Comparison of ENCODE assay signal across 8 cellular contexts in the genomic region with DNA sequence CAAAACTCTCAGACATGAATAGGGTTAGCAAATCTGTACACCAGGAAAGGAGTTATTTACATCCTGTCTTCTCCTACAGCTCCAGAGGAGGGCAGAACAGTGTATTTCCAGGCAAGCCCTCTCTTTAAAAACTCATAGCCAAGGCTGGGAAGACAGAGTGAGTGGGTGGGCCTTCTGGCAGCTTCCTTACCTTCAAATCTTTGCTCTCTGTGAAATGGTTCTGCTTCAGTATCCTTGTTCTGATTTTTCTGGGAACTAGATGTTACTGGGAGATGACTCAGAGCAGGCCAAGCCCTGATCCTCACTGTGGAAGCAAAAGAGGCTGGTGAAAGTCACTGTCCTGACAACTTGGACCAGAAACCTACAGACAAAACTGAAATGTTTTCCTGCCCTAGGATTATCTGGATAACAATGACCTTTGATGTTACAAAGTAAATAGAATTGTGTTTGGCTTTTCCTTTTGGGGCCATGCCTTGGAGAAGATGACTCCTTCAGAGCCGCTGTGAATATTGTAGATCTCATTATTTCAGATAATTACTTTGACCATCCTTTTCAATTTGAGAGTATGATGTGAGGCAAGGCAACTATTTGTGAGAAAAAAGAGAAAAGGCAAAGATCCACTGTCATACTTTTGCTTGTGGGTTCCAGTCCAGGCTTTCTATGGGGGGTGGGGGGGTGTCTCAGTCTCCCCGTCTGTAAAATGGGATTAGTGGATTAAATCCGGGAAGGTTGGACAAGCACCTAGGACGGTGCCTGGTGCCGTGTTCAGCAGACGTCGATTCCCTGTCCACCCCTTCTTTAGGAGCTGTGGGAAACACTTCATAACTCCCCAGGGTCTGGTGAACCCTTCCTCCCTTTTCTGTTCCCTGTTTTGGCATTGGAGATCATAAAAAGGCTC. TPM values are rescaled to one million over a fixed set of nuclear protein-coding genes. Genes with fewer than 3 reads are reported as not detected.
DNase-seq lines count a peak whose midpoint lies in the region; ATAC-seq, FAIRE-seq and TF ChIP-seq lines count a peak whose summit lies in the region.

No MANE protein-coding gene starts in this region.

- no peak overlapping the region for H3K9ac ChIP-seq in GM12878 (ENCODE audit: control insufficient read depth, insufficient read depth, low read length)

- RAD21 ChIA-PET in GM12878 (lab: Charles Lee; ENCODE audit: unreplicated experiment) = interaction anchor here (1.8 kb wide), 1 partner anchor 53 kb away, joined by 3 read pairs; no protein-coding TSS in a partner anchor

- H3K4me3 ChIP-seq in GM12878 = no peak overlapping the region

- ATAC-seq in GM12878 = peak; percentile 47; the same call in 1 of the 3 replicates
- no peak for ATAC-seq in stimulated activated effector memory CD8-positive, alpha-beta T cell treated with anti-CD3 and anti-CD28 coated beads, Interleukin-12 subunit alpha, Interleukin-12 subunit beta, amount 100 ng/mL, for 72 hours

- no peaks in the 10 kb centered on the region for H4K20me1 ChIP-seq in GM12878 (ENCODE audit: control insufficient read depth, insufficient read depth)

- H3K27me3 ChIP-seq in GM12878 (replicated peaks in 1 of 2; ENCODE audit: control insufficient read depth in 2 of 2, insufficient read depth in 2 of 2, low read length in 1 of 2) = peaks cover 9 to 12% of the 10 kb centered on the region in 2 experiments

- H3K4me2 ChIP-seq in GM12878 (ENCODE audit: control insufficient read depth, insufficient read depth) = peak overlapping the region; percentile 94; the same call in 1 of the 2 replicates

- H3K27ac ChIP-seq in GM12878 (ENCODE audit: control insufficient read depth, insufficient read depth) = no peak overlapping the region

- FAIRE-seq in GM12878 (lab: Jason Lieb, UNC) (no peak), islet of Langerhans (lab: Jason Lieb, UNC) (peak; percentile 85), D721Med (lab: Jason Lieb, UNC) (no peak)

- TF ChIP-seq CTCF in Calu3 (IDR thresholded peaks at IDR 0.05; ENCODE audit: unreplicated experiment) (no peak), GM12878 (IDR thresholded peaks at IDR 0.05 in 2 of 3, conservative IDR thresholded peaks at IDR 0.05 in 1 of 3; ENCODE audit: control insufficient read depth in 2 of 3, extremely low read depth in 1 of 3, insufficient read depth in 1 of 3, low read depth in 3 of 3, low read length in 3 of 3) (peak in 1 of 3 experiments; percentile 9; a peak in 1 of 6 replicates), D721Med (IDR thresholded peaks at IDR 0.05; ENCODE audit: insufficient read depth, missing control alignments) (no peak)

- intact Hi-C loops in Calu3 (cut with micrococcal nuclease; ENCODE audit: unreplicated experiment) (no loop called here), GM12878 (cut with micrococcal nuclease; ENCODE audit: unreplicated experiment) (no loop called here)

- TF ChIP-seq EP300 in GM12878 (IDR thresholded peaks at IDR 0.05; ENCODE audit: borderline replicate concordance in 1 of 2, control insufficient read depth in 1 of 2, low read depth in 2 of 2, low read length in 2 of 2) = no peak

- DNase-seq in Calu3 = peak; percentile 13
- DNase-seq in LHCN-M2 (ENCODE audit: low read depth) = peak; percentile 35
- DNase-seq in GM12878 (ENCODE audit: low read depth, low spot score) = no peak
- DNase-seq in stimulated activated effector memory CD8-positive, alpha-beta T cell treated with anti-CD3 and anti-CD28 coated beads, Interleukin-12 subunit alpha, Interleukin-12 subunit beta, amount 100 ng/mL, for 72 hours (ENCODE audit: low spot score in 2 of 2) = no peak
- DNase-seq in NCI-H187 treated with DMSO at 0.1 percent for 48 hours (lab: John Stamatoyannopoulos, UW) = no peak
- no peak for DNase-seq in D721Med (ENCODE audit: insufficient read length, low spot score)
- DNase-seq in erythroblast (lab: John Stamatoyannopoulos, UW) = no peak

- peak; percentile 21; the same call in 1 of the 2 replicates for TF ChIP-seq RAD21 in GM12878 (IDR thresholded peaks at IDR 0.05; ENCODE audit: insufficient read depth, low read depth, low read length)

- H3K4me3 Mint-ChIP-seq in Calu3 (ENCODE audit: low read depth, unreplicated experiment) = peak overlapping the region; percentile 92
- peak overlapping the region; percentile 75 for H3K4me3 Mint-ChIP-seq in stimulated activated effector memory CD8-positive, alpha-beta T cell treated with anti-CD3 and anti-CD28 coated beads, Interleukin-12 subunit alpha, Interleukin-12 subunit beta, amount 100 ng/mL, for 72 hours

- no peak overlapping the region for H2AFZ ChIP-seq in GM12878 (ENCODE audit: control insufficient read depth, low read depth, low read length)

- peaks cover 7% of the 10 kb centered on the region; the same call in 1 of the 2 replicates for H3K4me1 ChIP-seq in GM12878 (ENCODE audit: control insufficient read depth, insufficient read depth, low read length)

- H3K4me1 Mint-ChIP-seq in Calu3 (ENCODE audit: low read depth, unreplicated experiment) = peaks cover 8% of the 10 kb centered on the region
- H3K4me1 Mint-ChIP-seq in stimulated activated effector memory CD8-positive, alpha-beta T cell treated with anti-CD3 and anti-CD28 coated beads, Interleukin-12 subunit alpha, Interleukin-12 subunit beta, amount 100 ng/mL, for 72 hours = peaks cover 9% of the 10 kb centered on the region

- H3K79me2 ChIP-seq in GM12878 (ENCODE audit: control insufficient read depth, insufficient read depth, low read length) = no peaks in the 10 kb centered on the region

- 76% methylated on average over 7 of the region's 7 CpGs for WGBS in GM12878 (ENCODE audit: insufficient coverage, insufficient replicate concordance, low lambda C conversion rate, missing lambda C conversion rate)

- peaks cover 10% of the 10 kb centered on the region for H3K36me3 Mint-ChIP-seq in Calu3 (ENCODE audit: insufficient read depth, unreplicated experiment)
- H3K36me3 Mint-ChIP-seq in stimulated activated effector memory CD8-positive, alpha-beta T cell treated with anti-CD3 and anti-CD28 coated beads, Interleukin-12 subunit alpha, Interleukin-12 subunit beta, amount 100 ng/mL, for 72 hours = no peaks in the 10 kb centered on the region

- H3K27ac Mint-ChIP-seq in Calu3 (ENCODE audit: unreplicated experiment) = no peak overlapping the region
- H3K27ac Mint-ChIP-seq in stimulated activated effector memory CD8-positive, alpha-beta T cell treated with anti-CD3 and anti-CD28 coated beads, Interleukin-12 subunit alpha, Interleukin-12 subunit beta, amount 100 ng/mL, for 72 hours = no peak overlapping the region

- in situ Hi-C loops in GM12878 (cut with MboI) = no loop called here

- BruUV-seq in Calu3 (replicated peaks; lab: Mats Ljungman, UMichigan) = no TSS peak
- BruUV-seq in GM12878 (replicated peaks; lab: Mats Ljungman, UMichigan) = no TSS peak

- H3K36me3 ChIP-seq in GM12878 (ENCODE audit: control insufficient read depth in 2 of 2, insufficient read depth in 2 of 2, low read length in 1 of 2) = no peaks in the 10 kb centered on the region

- H3K9me3 Mint-ChIP-seq in Calu3 (ENCODE audit: low read depth, unreplicated experiment) = no peaks in the 10 kb centered on the region
- no peaks in the 10 kb centered on the region for H3K9me3 Mint-ChIP-seq in stimulated activated effector memory CD8-positive, alpha-beta T cell treated with anti-CD3 and anti-CD28 coated beads, Interleukin-12 subunit alpha, Interleukin-12 subunit beta, amount 100 ng/mL, for 72 hours

- POLR2A ChIA-PET in GM12878 (lab: Charles Lee) = interaction anchor here (0.6 kb wide), 1 partner anchor 15 kb away, joined by 3 read pairs; no protein-coding TSS in a partner anchor

- no peaks in the 10 kb centered on the region for H3K27me3 Mint-ChIP-seq in Calu3 (ENCODE audit: unreplicated experiment)

- H3K9me3 ChIP-seq in GM12878 (replicated peaks; ENCODE audit: control insufficient read depth, insufficient read depth, low read length) = no peaks in the 10 kb centered on the region

- SMC1A ChIA-PET in GM12878 (lab: Charles Lee; ENCODE audit: uncharacterized antibody, unreplicated experiment) = interaction anchor here (1.0 kb wide), 1 partner anchor 17 kb away, joined by 3 read pairs; no protein-coding TSS in a partner anchor

- CTCF ChIA-PET in Calu3 (lab: Charles Lee) = interaction anchor here (1.0 kb wide), 1 partner anchor 533 kb away, joined by 3 read pairs; no protein-coding TSS in a partner anchor
- CTCF ChIA-PET in GM12878 (lab: Yijun Ruan, JAX) = interaction anchor here (1.0 to 1.5 kb wide), 2 partner anchors 34 to 52 kb away, joined by 3 to 4 read pairs; no protein-coding TSS in a partner anchor

- no peak for TF ChIP-seq POLR2A in GM12878 (IDR thresholded peaks at IDR 0.05; ENCODE audit: low read depth, low read length)
- no peak for TF ChIP-seq POLR2A in erythroblast (IDR thresholded peaks at IDR 0.05; ENCODE audit: low read length)

RNA-seq across cellular contexts. Expression of gene QPCT, which starts 0.6 kb away (rescaled TPM):
- total RNA-seq in Calu3 (2022) (7.4 and 8.9 TPM in 2 replicates), LHCN-M2 (2014; rRNA removed) (0.13 and 0.57 TPM in 2 replicates), GM12878 (2014; rRNA removed) (0.17 and 0.27 TPM in 2 replicates), GM12878 (2014; rRNA removed; fragmentation: Illumina TruSeq; extraction: Trizol) (0.18 TPM in 1 of 2 replicates, not detected in the other), GM12878 (2021) (0.15 and 0.16 TPM in 2 replicates)
- polyA plus RNA-seq in LHCN-M2 (2012) = 0.26 TPM
- not detected in 2 replicates for total RNA-seq in GM12878 (2013; cell fraction: nucleolus; rRNA removed)
- polyA plus RNA-seq in GM12878 (2011; ENCODE audit: low read depth) = 0.20 TPM
- polyA plus RNA-seq in GM12878 (2011; rRNA removed) (0.14 and 0.52 TPM in 2 replicates), GM12878 (2014; fragmentation: Illumina TruSeq; extraction: Trizol) (0.19 TPM in 1 of 2 replicates, not detected in the other), GM12878 (2014; fragmentation: Nextera tagmentation; extraction: Ambion mirVana) (under 1 TPM; 0.14 to 0.24 TPM), GM12878 (2014; rRNA removed) (not detected in 2 replicates), GM12878 (2016; fragmentation: Nextera tagmentation; extraction: Ambion mirVana) (under 1 TPM; 0.24 to 0.86 TPM)
- polyA plus RNA-seq in GM12878 (2011; cell fraction: cytosol; rRNA removed) = 0.19 and 0.23 TPM in 2 replicates
- polyA plus RNA-seq in GM12878 (2011; cell fraction: nucleus; rRNA removed) = 0.23 and 0.28 TPM in 2 replicates
- polyA plus RNA-seq in GM12878 (2012) = 0.23 and 0.45 TPM in 2 replicates
- not detected in 2 replicates for polyA minus RNA-seq in GM12878 (2011; rRNA and poly(A)+ RNA removed)
- not detected in 2 replicates for polyA minus RNA-seq in GM12878 (2011; cell fraction: cytosol; rRNA and poly(A)+ RNA removed)
- polyA minus RNA-seq in GM12878 (2011; cell fraction: nucleus; rRNA and poly(A)+ RNA removed) = 0.57 TPM in 1 of 2 replicates, not detected in the other

RNA-seq across cellular contexts. Expression of gene PRKD3, which starts 19.2 kb away (rescaled TPM):
- 24.8 and 33.4 TPM in 2 replicates for total RNA-seq in Calu3 (2022)
- total RNA-seq in LHCN-M2 (2014; rRNA removed) = 39.5 and 45.9 TPM in 2 replicates
- 10.8 TPM for polyA plus RNA-seq in LHCN-M2 (2012)
- total RNA-seq in GM12878 (2013; cell fraction: nucleolus; rRNA removed) = 38.5 and 48.5 TPM in 2 replicates
- 9.0 and 11.4 TPM in 2 replicates for total RNA-seq in GM12878 (2014; rRNA removed)
- 12.0 and 13.7 TPM in 2 replicates for total RNA-seq in GM12878 (2014; rRNA removed; fragmentation: Illumina TruSeq; extraction: Trizol)
- 10.4 and 14.9 TPM in 2 replicates for total RNA-seq in GM12878 (2021)
- 6.8 TPM for polyA plus RNA-seq in GM12878 (2011; ENCODE audit: low read depth)
- 8.2 and 10.8 TPM in 2 replicates for polyA plus RNA-seq in GM12878 (2011; rRNA removed)
- polyA plus RNA-seq in GM12878 (2011; cell fraction: cytosol; rRNA removed) = 4.5 and 5.0 TPM in 2 replicates
- polyA plus RNA-seq in GM12878 (2011; cell fraction: nucleus; rRNA removed) = 5.8 and 7.1 TPM in 2 replicates
- polyA plus RNA-seq in GM12878 (2012) = 9.5 and 10.6 TPM in 2 replicates
- 11.1 and 14.2 TPM in 2 replicates for polyA plus RNA-seq in GM12878 (2014; fragmentation: Illumina TruSeq; extraction: Trizol)
- 1 to 10 TPM; 3.3 to 3.7 TPM for polyA plus RNA-seq in GM12878 (2014; fragmentation: Nextera tagmentation; extraction: Ambion mirVana)
- 6.1 and 7.5 TPM in 2 replicates for polyA plus RNA-seq in GM12878 (2014; rRNA removed)
- polyA plus RNA-seq in GM12878 (2016; fragmentation: Nextera tagmentation; extraction: Ambion mirVana) = 1 to 10 TPM; 6.5 to 7.4 TPM
- 11.2 and 11.4 TPM in 2 replicates for polyA minus RNA-seq in GM12878 (2011; rRNA and poly(A)+ RNA removed)
- 5.3 and 7.6 TPM in 2 replicates for polyA minus RNA-seq in GM12878 (2011; cell fraction: cytosol; rRNA and poly(A)+ RNA removed)
- polyA minus RNA-seq in GM12878 (2011; cell fraction: nucleus; rRNA and poly(A)+ RNA removed) = 5.7 and 9.8 TPM in 2 replicates

Comparison
In these comparisons a context has a peak if more than half of its experiments do, and no peak if none do; other contexts are left out.
1. DNase-seq: peak in Calu3 (single experiment) and LHCN-M2 (single experiment); none in GM12878 (single experiment), stimulated activated effector memory CD8-positive, alpha-beta T cell treated with anti-CD3 and anti-CD28 coated beads, Interleukin-12 subunit alpha, Interleukin-12 subunit beta, amount 100 ng/mL, for 72 hours (0 of 2), NCI-H187 treated with DMSO at 0.1 percent for 48 hours (single experiment), D721Med (single experiment) and erythroblast (0 of 2).